In genomic region chr5:21236896-21237830, GRCh38 we compare ENCODE assay signal across 14 cellular contexts.
DNase-seq lines count a peak whose midpoint lies in the region; ATAC-seq, FAIRE-seq and TF ChIP-seq lines count a peak whose summit lies in the region.
"Had no signal": no experiment of that assay in that cellular context is flagged by ENCODE, and none has a peak within 500 bp of the region (broad histone marks: within the 10 kb centered on the region; RNA-seq: fewer than 3 reads in every experiment).

No MANE protein-coding gene starts in this region.

- H4K20me1 ChIP-seq in endothelial cell of umbilical vein (replicated peaks; ENCODE audit: control insufficient read depth, extremely low read depth, insufficient read depth, low read length), result no peaks in the 10 kb centered on the region

- H3K4me2 ChIP-seq in endothelial cell of umbilical vein (ENCODE audit: insufficient read depth, low read length), result peak overlapping the region; percentile 59

- no peaks in the 10 kb centered on the region for H3K79me2 ChIP-seq in endothelial cell of umbilical vein (ENCODE audit: control insufficient read depth, insufficient read depth, low read length)

- peaks cover 21% of the 10 kb centered on the region for H3K4me1 Mint-ChIP-seq in osteocyte (ENCODE audit: unreplicated experiment)

- H3K4me3 Mint-ChIP-seq in osteocyte (ENCODE audit: unreplicated experiment), result no peak overlapping the region
- H3K4me3 Mint-ChIP-seq: CD8-positive, alpha-beta T cell; type B pancreatic cell had no signal

- TF ChIP-seq CTCF in endothelial cell of umbilical vein (IDR thresholded peaks at IDR 0.05; ENCODE audit: extremely low read depth in 1 of 2, insufficient read depth in 1 of 2, low read depth in 1 of 2, low read length in 2 of 2) (no peak), osteocyte (IDR thresholded peaks at IDR 0.05) (no peak)

- H2AFZ ChIP-seq in endothelial cell of umbilical vein (ENCODE audit: low read depth, low read length), result no peak overlapping the region

- H3K9me3 Mint-ChIP-seq in osteocyte (ENCODE audit: unreplicated experiment), result no peaks in the 10 kb centered on the region
- H3K9me3 Mint-ChIP-seq: type B pancreatic cell had no signal

- POLR2A ChIA-PET in endothelial cell of umbilical vein (lab: Charles Lee), result no interaction called here

- no peak for TF ChIP-seq POLR2A in endothelial cell of umbilical vein (IDR thresholded peaks at IDR 0.05; ENCODE audit: low read depth, low read length)

- H3K27ac ChIP-seq in endothelial cell of umbilical vein (ENCODE audit: insufficient read depth, low read depth, low read length), result peak overlapping the region; percentile 48
- H3K27ac ChIP-seq: esophagus squamous epithelium had no signal

- dilution Hi-C loops in endothelial cell of umbilical vein (cut with MboI; ENCODE audit: extremely low pct_ligation_motif_present, low sequenced_read_pairs), result no loop called here

- CTCF ChIA-PET in endothelial cell of umbilical vein (lab: Charles Lee), result interaction anchor here (0.6 kb wide), 1 partner anchor 206 kb away, joined by 3 read pairs; no protein-coding TSS in a partner anchor

- peak overlapping the region; percentile 67 for H3K27ac Mint-ChIP-seq in osteocyte (ENCODE audit: unreplicated experiment)
- H3K27ac Mint-ChIP-seq: CD8-positive, alpha-beta T cell; progenitor cell of endocrine pancreas; type B pancreatic cell had no signal

- H3K9ac ChIP-seq in endothelial cell of umbilical vein (replicated peaks; ENCODE audit: extremely low read depth, insufficient read depth, low read length), result peak overlapping the region; percentile 43

- intact Hi-C loops in endothelial cell of umbilical vein (cut with micrococcal nuclease), result loop anchor here (2.0 kb wide), 1 partner anchor 84 kb away; no protein-coding TSS in a partner anchor
- intact Hi-C loops in sciatic nerve (cut with DNase I), result no loop called here

- no peaks in the 10 kb centered on the region for H3K36me3 Mint-ChIP-seq in osteocyte (ENCODE audit: unreplicated experiment)
- H3K36me3 Mint-ChIP-seq: CD8-positive, alpha-beta T cell; type B pancreatic cell had no signal

- no peaks in the 10 kb centered on the region for H3K27me3 ChIP-seq in endothelial cell of umbilical vein (ENCODE audit: control insufficient read depth in 2 of 2, insufficient read depth in 2 of 2, low read length in 2 of 2)
- H3K27me3 ChIP-seq: esophagus squamous epithelium had no signal

- H3K27me3 Mint-ChIP-seq in osteocyte (ENCODE audit: unreplicated experiment), result no peaks in the 10 kb centered on the region
- H3K27me3 Mint-ChIP-seq: progenitor cell of endocrine pancreas, type B pancreatic cell had no signal

- peaks cover 12% of the 10 kb centered on the region for H3K4me1 ChIP-seq in endothelial cell of umbilical vein (ENCODE audit: control insufficient read depth, extremely low read depth, insufficient read depth, low read length)
- H3K4me1 ChIP-seq: esophagus squamous epithelium had no signal

- no peaks in the 10 kb centered on the region for H3K36me3 ChIP-seq in endothelial cell of umbilical vein (ENCODE audit: control insufficient read depth in 2 of 2, extremely low read depth in 1 of 2, insufficient read depth in 2 of 2, low read length in 2 of 2)
- H3K36me3 ChIP-seq: esophagus squamous epithelium had no signal

- peak; percentile 56 for FAIRE-seq in endothelial cell of umbilical vein (lab: Jason Lieb, UNC)
- FAIRE-seq: TTC549 had no signal

- H3K9me3 ChIP-seq in endothelial cell of umbilical vein (replicated peaks; ENCODE audit: control insufficient read depth, insufficient read depth, low read length), result no peaks in the 10 kb centered on the region
- H3K9me3 ChIP-seq: esophagus squamous epithelium had no signal

- TSS peak; percentile 60 for BruUV-seq in endothelial cell of umbilical vein (replicated peaks; lab: Mats Ljungman, UMichigan)

- no peak for ATAC-seq in HG02571 (IDR thresholded peaks at IDR 0.05; ENCODE audit: unreplicated experiment)
- no peak for ATAC-seq in HG03108 (IDR thresholded peaks at IDR 0.05; ENCODE audit: unreplicated experiment)
- no peak for ATAC-seq in sciatic nerve
- ATAC-seq: CD8-positive, alpha-beta T cell had no signal

- H3K9me1 ChIP-seq in endothelial cell of umbilical vein (replicated peaks; ENCODE audit: control insufficient read depth, extremely low read depth, insufficient read depth, low read length), result no peaks in the 10 kb centered on the region

- H3K4me3 ChIP-seq in endothelial cell of umbilical vein (replicated peaks in 1 of 3; ENCODE audit: insufficient read depth in 1 of 3, low read depth in 1 of 3, low read length in 3 of 3), result peak overlapping the region in 1 of 3 experiments; percentile 6
- H3K4me3 ChIP-seq: esophagus squamous epithelium had no signal

- DNase-seq in HCEC 1CT (peak; percentile 78), NCI-H774 (lab: John Stamatoyannopoulos, UW) (peak; percentile 31), endothelial cell of umbilical vein (ENCODE audit: low read depth, low spot score) (peak; percentile 62), osteocyte (ENCODE audit: extremely low spot score, unreplicated experiment) (no peak), DMS79 (lab: John Stamatoyannopoulos, UW) (no peak), sciatic nerve (ENCODE audit: low spot score) (no peak)
- DNase-seq: amniotic stem cell; CD8-positive, alpha-beta T cell; esophagus squamous epithelium had no signal

TF ChIP-seq in endothelial cell of umbilical vein, 7 proteins besides CTCF, POLR2A, EP300 and RAD21:
- TF ChIP-seq FOS (IDR thresholded peaks at IDR 0.05; ENCODE audit: borderline replicate concordance, insufficient read depth, low read length) (peak; percentile 92), MYC (IDR thresholded peaks at IDR 0.05; ENCODE audit: low read depth, low read length) (no peak), GATA2 (IDR thresholded peaks at IDR 0.05; ENCODE audit: insufficient read depth, insufficient read length, low read depth, low read length) (no peak), POLR2AphosphoS5 (IDR thresholded peaks at IDR 0.05; ENCODE audit: insufficient read depth, low read depth, low read length) (no peak), JUN (IDR thresholded peaks at IDR 0.05; ENCODE audit: borderline replicate concordance, insufficient read depth, insufficient read length, low read depth) (peak; percentile 83), EZH2 (IDR thresholded peaks at IDR 0.05; ENCODE audit: borderline replicate concordance, low read depth, low read length, severe bottlenecking) (no peak)
- TF ChIP-seq, protein P1, sequence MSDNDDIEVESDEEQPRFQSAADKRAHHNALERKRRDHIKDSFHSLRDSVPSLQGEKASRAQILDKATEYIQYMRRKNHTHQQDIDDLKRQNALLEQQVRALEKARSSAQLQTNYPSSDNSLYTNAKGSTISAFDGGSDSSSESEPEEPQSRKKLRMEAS (IDR thresholded peaks at IDR 0.05; ENCODE audit: insufficient read depth, insufficient read length), result no peak

Comparison
In these comparisons a context has a peak if more than half of its experiments do, and no peak if none do; other contexts are left out.
1. DNase-seq: peak in HCEC 1CT (single experiment), NCI-H774 (single experiment) and endothelial cell of umbilical vein (single experiment); none in osteocyte (single experiment), DMS79 (single experiment) and sciatic nerve (single experiment).